In the genomic region with DNA sequence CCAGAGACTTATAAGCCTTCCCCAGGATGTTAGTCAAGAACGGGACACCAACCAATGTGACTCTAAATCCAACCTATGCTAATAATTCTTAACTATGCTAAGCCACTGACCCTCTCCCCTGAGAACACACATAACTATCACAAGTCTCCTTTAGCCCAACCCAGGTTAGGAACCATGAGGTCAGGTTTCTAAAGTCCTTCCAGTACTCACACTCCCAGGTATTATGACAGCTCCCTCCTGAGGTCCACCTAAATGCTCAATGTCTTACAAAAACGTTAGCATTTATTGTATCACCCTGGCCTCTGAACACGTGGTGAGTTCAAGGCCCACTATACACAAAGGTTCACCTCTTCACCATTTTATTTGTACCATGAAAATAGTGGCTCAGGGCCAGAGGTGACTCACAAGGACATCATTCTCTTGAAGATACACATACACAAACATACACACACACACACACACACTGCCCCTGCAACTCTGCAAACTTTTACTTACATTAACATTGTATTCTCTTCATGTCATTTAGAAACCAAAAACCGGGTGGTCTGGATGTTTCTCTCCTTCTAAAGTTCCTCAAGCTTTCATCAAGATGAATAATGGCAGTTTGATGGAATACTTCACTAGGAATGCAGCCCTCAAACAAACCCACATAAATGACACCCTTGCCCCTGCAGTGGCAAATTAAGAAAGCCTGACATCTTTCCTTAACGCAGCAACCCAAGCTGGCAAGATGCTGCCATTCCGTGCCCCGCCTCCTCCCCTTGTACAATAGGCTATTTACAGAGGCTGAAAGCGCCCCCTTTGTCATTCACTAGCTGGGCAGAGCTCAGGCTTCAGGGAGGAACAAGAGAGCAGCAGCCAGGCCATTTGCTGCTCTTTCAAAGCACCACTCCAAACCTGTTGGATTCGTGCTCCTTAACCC, we compare ENCODE assay signal across 8 cellular contexts. TPM values are rescaled to one million over a fixed set of nuclear protein-coding genes. Genes with fewer than 3 reads are reported as not detected.
A peak's percentile ranks its signal among the peaks of the same experiment; 100 is the strongest.
DNase-seq lines count a peak whose midpoint lies in the region; ATAC-seq lines count a peak whose summit lies in the region.

No MANE protein-coding gene starts in this region.

- H2BK15ac ChIP-seq in mesendoderm (replicated peaks; ENCODE audit: low read depth), result no peak overlapping the region

- DNase-seq in COLO829 (ENCODE audit: low spot score) (peak; percentile 93), NCI-H2029 (lab: John Stamatoyannopoulos, UW) (peak; percentile 16), dermis blood vessel endothelial cell (peak; percentile 57), mesendoderm (peak; percentile 46), SKM-1 treated with dmso at 0.1 percent for 144 hours (lab: John Stamatoyannopoulos, UW; ENCODE audit: unreplicated experiment) (no peak), UCSD-AML1 (lab: John Stamatoyannopoulos, UW; ENCODE audit: unreplicated experiment) (no peak), NCI-H2171 (lab: John Stamatoyannopoulos, UW) (no peak)

- H2BK5ac ChIP-seq in mesendoderm (ENCODE audit: low read length), result no peak overlapping the region

- ATAC-seq in HG03095 (IDR thresholded peaks at IDR 0.05; ENCODE audit: unreplicated experiment), result no peak

- no peak overlapping the region for H3K23ac ChIP-seq in mesendoderm (ENCODE audit: low read length)

- no CpG with 5 or more reads among the region's 9 CpGs for WGBS in mesendoderm (ENCODE audit: extremely low coverage, insufficient coverage, low lambda C conversion rate)

- no peak overlapping the region for H3K4ac ChIP-seq in mesendoderm (ENCODE audit: low read depth, low read length)

- H2AK5ac ChIP-seq in mesendoderm (ENCODE audit: low read length), result no peak overlapping the region

- H3K18ac ChIP-seq in mesendoderm (ENCODE audit: low read length), result no peak overlapping the region

- H3K36me3 ChIP-seq in mesendoderm (ENCODE audit: control insufficient read depth, insufficient read depth, low read length), result no peaks in the 10 kb centered on the region

- H2BK120ac ChIP-seq in mesendoderm (ENCODE audit: low read depth, low read length), result no peak overlapping the region

- peaks cover 10% of the 10 kb centered on the region for H3K4me1 ChIP-seq in mesendoderm (ENCODE audit: control insufficient read depth, low read depth, low read length)

- no peak overlapping the region for H4K8ac ChIP-seq in mesendoderm (ENCODE audit: low read depth, low read length)

- H3K56ac ChIP-seq in mesendoderm (ENCODE audit: low read length), result no peak overlapping the region

- no peak overlapping the region for H3K9ac ChIP-seq in mesendoderm (ENCODE audit: low read length)

- no peak overlapping the region for H3K4me2 ChIP-seq in mesendoderm (ENCODE audit: low read length)

- H3K27me3 ChIP-seq in mesendoderm (ENCODE audit: insufficient read depth, low read length, poor library complexity), result no peaks in the 10 kb centered on the region

- H3K4me3 ChIP-seq in mesendoderm (ENCODE audit: low read length), result no peak overlapping the region

- no peaks in the 10 kb centered on the region for H3K79me2 ChIP-seq in mesendoderm (ENCODE audit: control insufficient read depth, insufficient read depth, low read length)

- H3K79me1 ChIP-seq in mesendoderm (ENCODE audit: low read length), result no peaks in the 10 kb centered on the region

- H3K27ac ChIP-seq in mesendoderm (ENCODE audit: low read depth, low read length), result no peak overlapping the region

- no peak overlapping the region for H4K5ac ChIP-seq in mesendoderm (ENCODE audit: low read length)

RNA-seq across cellular contexts. Expression of gene ACSL1, which starts 17.7 kb away (rescaled TPM):
- 8.7 and 10.4 TPM in 2 replicates for total RNA-seq in dermis blood vessel endothelial cell
- polyA plus RNA-seq in mesendoderm (2013, experiment 1 of 2), result 4.4 TPM
- polyA plus RNA-seq in mesendoderm (2013, experiment 2 of 2), result 4.5 TPM

Comparison
In these comparisons a context has a peak if more than half of its experiments do, and no peak if none do; other contexts are left out.
1. DNase-seq: peak in COLO829 (single experiment), NCI-H2029 (single experiment), dermis blood vessel endothelial cell (single experiment) and mesendoderm (single experiment); none in SKM-1 treated with dmso at 0.1 percent for 144 hours (single experiment), UCSD-AML1 (single experiment) and NCI-H2171 (single experiment).